ENCODE assay signal across 2 cellular contexts in the genomic region with DNA sequence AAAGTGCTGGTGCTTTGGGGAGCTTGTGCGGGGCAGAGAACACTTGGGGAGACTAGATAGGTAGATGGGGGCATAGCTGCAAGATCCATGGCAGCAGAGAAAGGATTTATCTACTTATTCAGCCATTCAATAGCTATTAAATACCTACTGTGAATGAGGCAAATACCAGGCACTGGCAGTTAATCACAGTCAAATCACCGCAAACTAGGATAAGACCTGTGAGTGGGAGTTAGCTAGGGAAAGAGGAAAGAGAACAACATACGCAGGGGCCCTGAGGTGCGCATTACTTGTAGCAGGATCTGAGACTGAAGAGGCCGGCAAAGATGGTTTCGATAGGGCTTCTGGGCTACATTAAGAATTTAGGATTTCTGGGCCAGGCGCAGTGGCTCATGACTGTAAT.
TF ChIP-seq lines count a peak whose summit lies in the region.

No MANE protein-coding gene starts in this region.

TF ChIP-seq in HEK293, 187 proteins besides CTCF, POLR2A, EP300 and RAD21:
- TF ChIP-seq ZNF266 (tag by site-specific recombination; IDR thresholded peaks at IDR 0.05; ENCODE audit: low read depth) (no peak), ZNF350 (tag by site-specific recombination; IDR thresholded peaks at IDR 0.05) (no peak), ZNF174 (tag by site-specific recombination; IDR thresholded peaks at IDR 0.05) (no peak), GFI1B (tag by site-specific recombination; IDR thresholded peaks at IDR 0.05) (peak; percentile 54; the same call in 1 of the 2 replicates), ZNF785 (tag by site-specific recombination; IDR thresholded peaks at IDR 0.05) (no peak), ZFHX2 (tag by site-specific recombination; conservative IDR thresholded peaks at IDR 0.05) (peak; percentile 29; the same call in 1 of the 2 replicates), EGR2 (tag by site-specific recombination; IDR thresholded peaks at IDR 0.05; ENCODE audit: low read depth) (0 out of 2 replicates have a peak, but pooled peaks have one; percentile 18), ZNF555 (tag by site-specific recombination; conservative IDR thresholded peaks at IDR 0.05) (no peak), ZNF23 (tag by site-specific recombination; IDR thresholded peaks at IDR 0.05; ENCODE audit: borderline replicate concordance) (no peak), ZNF214 (tag by site-specific recombination; IDR thresholded peaks at IDR 0.05; ENCODE audit: borderline replicate concordance) (no peak)
- TF ChIP-seq, protein P1, sequence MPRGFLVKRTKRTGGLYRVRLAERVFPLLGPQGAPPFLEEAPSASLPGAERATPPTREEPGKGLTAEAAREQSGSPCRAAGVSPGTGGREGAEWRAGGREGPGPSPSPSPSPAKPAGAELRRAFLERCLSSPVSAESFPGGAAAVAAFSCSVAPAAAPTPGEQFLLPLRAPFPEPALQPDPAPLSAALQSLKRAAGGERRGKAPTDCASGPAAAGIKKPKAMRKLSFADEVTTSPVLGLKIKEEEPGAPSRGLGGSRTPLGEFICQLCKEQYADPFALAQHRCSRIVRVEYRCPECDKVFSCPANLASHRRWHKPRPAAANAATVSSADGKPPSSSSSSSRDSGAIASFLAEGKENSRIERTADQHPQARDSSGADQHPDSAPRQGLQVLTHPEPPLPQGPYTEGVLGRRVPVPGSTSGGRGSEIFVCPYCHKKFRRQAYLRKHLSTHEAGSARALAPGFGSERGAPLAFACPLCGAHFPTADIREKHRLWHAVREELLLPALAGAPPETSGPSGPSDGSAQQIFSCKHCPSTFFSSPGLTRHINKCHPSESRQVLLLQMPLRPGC (tag by site-specific recombination; IDR thresholded peaks at IDR 0.05) = no peak
- TF ChIP-seq, protein P2, sequence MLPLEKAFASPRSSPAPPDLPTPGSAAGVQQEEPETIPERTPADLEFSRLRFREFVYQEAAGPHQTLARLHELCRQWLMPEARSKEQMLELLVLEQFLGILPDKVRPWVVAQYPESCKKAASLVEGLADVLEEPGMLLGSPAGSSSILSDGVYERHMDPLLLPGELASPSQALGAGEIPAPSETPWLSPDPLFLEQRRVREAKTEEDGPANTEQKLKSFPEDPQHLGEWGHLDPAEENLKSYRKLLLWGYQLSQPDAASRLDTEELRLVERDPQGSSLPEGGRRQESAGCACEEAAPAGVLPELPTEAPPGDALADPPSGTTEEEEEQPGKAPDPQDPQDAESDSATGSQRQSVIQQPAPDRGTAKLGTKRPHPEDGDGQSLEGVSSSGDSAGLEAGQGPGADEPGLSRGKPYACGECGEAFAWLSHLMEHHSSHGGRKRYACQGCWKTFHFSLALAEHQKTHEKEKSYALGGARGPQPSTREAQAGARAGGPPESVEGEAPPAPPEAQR (tag by site-specific recombination; IDR thresholded peaks at IDR 0.05) = no peak
- TF ChIP-seq, protein P3, sequence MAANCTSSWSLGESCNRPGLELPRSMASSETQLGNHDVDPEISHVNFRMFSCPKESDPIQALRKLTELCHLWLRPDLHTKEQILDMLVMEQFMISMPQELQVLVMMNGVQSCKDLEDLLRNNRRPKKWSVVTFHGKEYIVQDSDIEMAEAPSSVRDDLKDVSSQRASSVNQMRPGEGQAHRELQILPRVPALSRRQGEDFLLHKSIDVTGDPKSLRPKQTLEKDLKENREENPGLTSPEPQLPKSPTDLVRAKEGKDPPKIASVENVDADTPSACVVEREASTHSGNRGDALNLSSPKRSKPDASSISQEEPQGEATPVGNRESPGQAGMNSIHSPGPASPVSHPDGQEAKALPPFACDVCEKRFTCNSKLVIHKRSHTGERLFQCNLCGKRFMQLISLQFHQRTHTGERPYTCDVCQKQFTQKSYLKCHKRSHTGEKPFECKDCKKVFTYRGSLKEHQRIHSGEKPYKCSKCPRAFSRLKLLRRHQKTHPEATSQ (tag by site-specific recombination; IDR thresholded peaks at IDR 0.05) = no peak
- TF ChIP-seq, protein P4, sequence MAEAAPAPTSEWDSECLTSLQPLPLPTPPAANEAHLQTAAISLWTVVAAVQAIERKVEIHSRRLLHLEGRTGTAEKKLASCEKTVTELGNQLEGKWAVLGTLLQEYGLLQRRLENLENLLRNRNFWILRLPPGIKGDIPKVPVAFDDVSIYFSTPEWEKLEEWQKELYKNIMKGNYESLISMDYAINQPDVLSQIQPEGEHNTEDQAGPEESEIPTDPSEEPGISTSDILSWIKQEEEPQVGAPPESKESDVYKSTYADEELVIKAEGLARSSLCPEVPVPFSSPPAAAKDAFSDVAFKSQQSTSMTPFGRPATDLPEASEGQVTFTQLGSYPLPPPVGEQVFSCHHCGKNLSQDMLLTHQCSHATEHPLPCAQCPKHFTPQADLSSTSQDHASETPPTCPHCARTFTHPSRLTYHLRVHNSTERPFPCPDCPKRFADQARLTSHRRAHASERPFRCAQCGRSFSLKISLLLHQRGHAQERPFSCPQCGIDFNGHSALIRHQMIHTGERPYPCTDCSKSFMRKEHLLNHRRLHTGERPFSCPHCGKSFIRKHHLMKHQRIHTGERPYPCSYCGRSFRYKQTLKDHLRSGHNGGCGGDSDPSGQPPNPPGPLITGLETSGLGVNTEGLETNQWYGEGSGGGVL (tag by site-specific recombination; IDR thresholded peaks at IDR 0.05) = no peak

TF ChIP-seq in K562, 482 proteins besides CTCF, POLR2A, EP300 and RAD21:
- TF ChIP-seq SETDB1 (IDR thresholded peaks at IDR 0.05; ENCODE audit: low read length) = no peak
- no peak for TF ChIP-seq KAT7 (CRISPR knock-in tag; IDR thresholded peaks at IDR 0.05; ENCODE audit: borderline replicate concordance)
- no peak for TF ChIP-seq NEUROD1 (IDR thresholded peaks at IDR 0.05; ENCODE audit: borderline replicate concordance, low read depth, low read length, partially characterized antibody)
- TF ChIP-seq HDAC1 (IDR thresholded peaks at IDR 0.05) = peak in 1 of 2 experiments; percentile 44; a peak in 1 of 4 replicates
- TF ChIP-seq RB1 (IDR thresholded peaks at IDR 0.05; ENCODE audit: low read depth) = no peak
- TF ChIP-seq NCOA6 (IDR thresholded peaks at IDR 0.05) = no peak
- TF ChIP-seq, protein P5, sequence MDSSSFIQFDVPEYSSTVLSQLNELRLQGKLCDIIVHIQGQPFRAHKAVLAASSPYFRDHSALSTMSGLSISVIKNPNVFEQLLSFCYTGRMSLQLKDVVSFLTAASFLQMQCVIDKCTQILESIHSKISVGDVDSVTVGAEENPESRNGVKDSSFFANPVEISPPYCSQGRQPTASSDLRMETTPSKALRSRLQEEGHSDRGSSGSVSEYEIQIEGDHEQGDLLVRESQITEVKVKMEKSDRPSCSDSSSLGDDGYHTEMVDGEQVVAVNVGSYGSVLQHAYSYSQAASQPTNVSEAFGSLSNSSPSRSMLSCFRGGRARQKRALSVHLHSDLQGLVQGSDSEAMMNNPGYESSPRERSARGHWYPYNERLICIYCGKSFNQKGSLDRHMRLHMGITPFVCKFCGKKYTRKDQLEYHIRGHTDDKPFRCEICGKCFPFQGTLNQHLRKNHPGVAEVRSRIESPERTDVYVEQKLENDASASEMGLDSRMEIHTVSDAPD (CRISPR knock-in tag; IDR thresholded peaks at IDR 0.05) = no peak
- no peak for TF ChIP-seq EP400 (IDR thresholded peaks at IDR 0.05)
- no peak for TF ChIP-seq PURB (CRISPR knock-in tag; IDR thresholded peaks at IDR 0.05; ENCODE audit: low read depth)
- TF ChIP-seq, protein P6, sequence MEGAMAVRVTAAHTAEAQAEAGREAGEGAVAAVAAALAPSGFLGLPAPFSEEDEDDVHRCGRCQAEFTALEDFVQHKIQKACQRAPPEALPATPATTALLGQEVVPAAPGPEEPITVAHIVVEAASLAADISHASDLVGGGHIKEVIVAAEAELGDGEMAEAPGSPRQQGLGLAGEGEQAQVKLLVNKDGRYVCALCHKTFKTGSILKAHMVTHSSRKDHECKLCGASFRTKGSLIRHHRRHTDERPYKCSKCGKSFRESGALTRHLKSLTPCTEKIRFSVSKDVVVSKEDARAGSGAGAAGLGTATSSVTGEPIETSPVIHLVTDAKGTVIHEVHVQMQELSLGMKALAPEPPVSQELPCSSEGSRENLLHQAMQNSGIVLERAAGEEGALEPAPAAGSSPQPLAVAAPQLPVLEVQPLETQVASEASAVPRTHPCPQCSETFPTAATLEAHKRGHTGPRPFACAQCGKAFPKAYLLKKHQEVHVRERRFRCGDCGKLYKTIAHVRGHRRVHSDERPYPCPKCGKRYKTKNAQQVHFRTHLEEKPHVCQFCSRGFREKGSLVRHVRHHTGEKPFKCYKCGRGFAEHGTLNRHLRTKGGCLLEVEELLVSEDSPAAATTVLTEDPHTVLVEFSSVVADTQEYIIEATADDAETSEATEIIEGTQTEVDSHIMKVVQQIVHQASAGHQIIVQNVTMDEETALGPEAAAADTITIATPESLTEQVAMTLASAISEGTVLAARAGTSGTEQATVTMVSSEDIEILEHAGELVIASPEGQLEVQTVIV (CRISPR knock-in tag; IDR thresholded peaks at IDR 0.05; ENCODE audit: borderline replicate concordance) = no peak
- TF ChIP-seq, protein P7, sequence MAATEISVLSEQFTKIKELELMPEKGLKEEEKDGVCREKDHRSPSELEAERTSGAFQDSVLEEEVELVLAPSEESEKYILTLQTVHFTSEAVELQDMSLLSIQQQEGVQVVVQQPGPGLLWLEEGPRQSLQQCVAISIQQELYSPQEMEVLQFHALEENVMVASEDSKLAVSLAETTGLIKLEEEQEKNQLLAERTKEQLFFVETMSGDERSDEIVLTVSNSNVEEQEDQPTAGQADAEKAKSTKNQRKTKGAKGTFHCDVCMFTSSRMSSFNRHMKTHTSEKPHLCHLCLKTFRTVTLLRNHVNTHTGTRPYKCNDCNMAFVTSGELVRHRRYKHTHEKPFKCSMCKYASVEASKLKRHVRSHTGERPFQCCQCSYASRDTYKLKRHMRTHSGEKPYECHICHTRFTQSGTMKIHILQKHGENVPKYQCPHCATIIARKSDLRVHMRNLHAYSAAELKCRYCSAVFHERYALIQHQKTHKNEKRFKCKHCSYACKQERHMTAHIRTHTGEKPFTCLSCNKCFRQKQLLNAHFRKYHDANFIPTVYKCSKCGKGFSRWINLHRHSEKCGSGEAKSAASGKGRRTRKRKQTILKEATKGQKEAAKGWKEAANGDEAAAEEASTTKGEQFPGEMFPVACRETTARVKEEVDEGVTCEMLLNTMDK (IDR thresholded peaks at IDR 0.05; ENCODE audit: borderline replicate concordance, insufficient read depth, low read depth, low read length, poor library complexity, severe bottlenecking) = no peak
- no peak for TF ChIP-seq RAD51 (IDR thresholded peaks at IDR 0.05; ENCODE audit: borderline replicate concordance, low read depth)
- TF ChIP-seq RCOR1 (IDR thresholded peaks at IDR 0.05; ENCODE audit: borderline replicate concordance in 1 of 2, low read depth in 2 of 2, low read length in 2 of 2) = peak in 1 of 2 experiments; percentile 77; a peak in 2 of 4 replicates
- TF ChIP-seq HLTF (IDR thresholded peaks at IDR 0.05) = no peak
- TF ChIP-seq KDM1A (IDR thresholded peaks at IDR 0.05) = peak; percentile 70 to 76
- no peak for TF ChIP-seq HNRNPLL (IDR thresholded peaks at IDR 0.05; ENCODE audit: low read depth, low read length, poor library complexity, severe bottlenecking)
- TF ChIP-seq ZNF121 (CRISPR knock-in tag; conservative IDR thresholded peaks at IDR 0.05) = no peak
TF ChIP-seq in K562: peak in this region for 3.
